ENCODE assay signal across 8 cellular contexts in genomic region chr3:138479355-138479964, GRCh38. TPM values are rescaled to one million over a fixed set of nuclear protein-coding genes. Genes with fewer than 3 reads are reported as not detected.
DNase-seq lines count a peak whose midpoint lies in the region; TF ChIP-seq lines count a peak whose summit lies in the region.

No MANE protein-coding gene starts in this region.

- H3K36me3 ChIP-seq in breast epithelium (no peaks in the 10 kb centered on the region), fibroblast of lung (ENCODE audit: control insufficient read depth, insufficient read depth, low read length) (no peaks in the 10 kb centered on the region)

- DNase-seq in MCF 10A (ENCODE audit: unreplicated experiment) (peak; percentile 62), breast epithelium (ENCODE audit: low spot score in 2 of 2) (no peak), Kasumi-1 (lab: John Stamatoyannopoulos, UW) (peak; percentile 62 to 81), SK-MEL-5 (ENCODE audit: low read depth, low spot score) (peak; percentile 79), fibroblast of lung (ENCODE audit: low read depth in 2 of 2) (peak; percentile 27 to 61), renal cortical epithelial cell (ENCODE audit: low read depth) (peak; percentile 43), putamen (ENCODE audit: low spot score) (no peak), COLO668 (lab: John Stamatoyannopoulos, UW; ENCODE audit: unreplicated experiment) (no peak)

- no peaks in the 10 kb centered on the region for H3K36me3 Mint-ChIP-seq in MCF 10A (ENCODE audit: insufficient read depth, unreplicated experiment)

- no peak overlapping the region for H3K27ac ChIP-seq in breast epithelium
- H3K27ac ChIP-seq in fibroblast of lung (ENCODE audit: insufficient read depth, low read length) = no peak overlapping the region

- no peaks in the 10 kb centered on the region for H3K9me3 Mint-ChIP-seq in MCF 10A (ENCODE audit: unreplicated experiment)

- in situ Hi-C loops in SK-MEL-5 (cut with HindIII; ENCODE audit: low pct_unique_long_range_greater_than_20kb, low sequenced_read_pairs) = no loop called here

- CTCF ChIA-PET in MCF 10A (lab: Yijun Ruan, JAX) = interaction anchor here (0.5 to 2.3 kb wide), 19 partner anchors 8 to 941 kb away, joined by 3 to 19 read pairs (median 4); partner anchors contain the start of gene CEP70

- H3K4me1 ChIP-seq in breast epithelium (no peaks in the 10 kb centered on the region), fibroblast of lung (ENCODE audit: control insufficient read depth, extremely low read depth, insufficient read depth, low read length) (no peaks in the 10 kb centered on the region)

- H3K27me3 Mint-ChIP-seq in MCF 10A (ENCODE audit: insufficient read depth, unreplicated experiment) = no peaks in the 10 kb centered on the region

- no peak overlapping the region for H2AFZ ChIP-seq in fibroblast of lung (ENCODE audit: low read length)

- peak overlapping the region; percentile 57 for H3K27ac Mint-ChIP-seq in MCF 10A (ENCODE audit: low read depth, unreplicated experiment)

- POLR2A ChIA-PET in MCF 10A (lab: Yijun Ruan, JAX) = no interaction called here

- H3K9ac ChIP-seq in fibroblast of lung (ENCODE audit: insufficient read depth, low read length) = no peak overlapping the region

- peaks cover 6% of the 10 kb centered on the region for H3K4me1 Mint-ChIP-seq in MCF 10A (ENCODE audit: insufficient read depth, unreplicated experiment)

- no peak for TF ChIP-seq POLR2A in breast epithelium (IDR thresholded peaks at IDR 0.05)

- H3K4me3 Mint-ChIP-seq in MCF 10A (ENCODE audit: unreplicated experiment) = no peak overlapping the region

- no TSS peak for BruUV-seq in MCF 10A (replicated peaks; lab: Mats Ljungman, UMichigan)

- H3K79me2 ChIP-seq in fibroblast of lung (ENCODE audit: control insufficient read depth, insufficient read depth, low read length) = no peaks in the 10 kb centered on the region

- H3K27me3 ChIP-seq in breast epithelium (no peaks in the 10 kb centered on the region), fibroblast of lung (ENCODE audit: control insufficient read depth, insufficient read depth, low read length) (no peaks in the 10 kb centered on the region)

- TF ChIP-seq CTCF in MCF 10A (IDR thresholded peaks at IDR 0.05; ENCODE audit: unreplicated experiment) (peak; percentile 88), breast epithelium (IDR thresholded peaks at IDR 0.05) (peak in 1 of 3 donors; percentile 22), fibroblast of lung (conservative IDR thresholded peaks at IDR 0.05 in 1 of 2, IDR thresholded peaks at IDR 0.05 in 1 of 2; ENCODE audit: low read depth in 1 of 2, low read length in 2 of 2) (peak; percentile 81 to 96)

- H3K4me3 ChIP-seq in breast epithelium (no peak overlapping the region), fibroblast of lung (replicated peaks in 1 of 4; ENCODE audit: control extremely low read depth in 1 of 4, insufficient read depth in 1 of 4, low read depth in 3 of 4, low read length in 4 of 4) (no peak overlapping the region)

- H4K20me1 ChIP-seq in fibroblast of lung (ENCODE audit: control insufficient read depth, extremely low read depth, insufficient read depth, low read length) = no peaks in the 10 kb centered on the region

- no peak overlapping the region for H3K4me2 ChIP-seq in fibroblast of lung (ENCODE audit: extremely low read depth, insufficient read depth, low read length)

- no peaks in the 10 kb centered on the region for H3K9me3 ChIP-seq in breast epithelium
- H3K9me3 ChIP-seq in fibroblast of lung (ENCODE audit: control insufficient read depth, insufficient read depth, low read depth, low read length) = no peaks in the 10 kb centered on the region

- intact Hi-C loops in MCF 10A (cut with micrococcal nuclease) (loop anchor here (1.0 to 5.0 kb wide), 5 partner anchors 62 to 443 kb away; partner anchors contain the start of gene CEP70), breast epithelium (cut with DNase I; ENCODE audit: low total_unique reads) (loop anchor here (5.0 kb wide), 1 partner anchor 263 kb away; no protein-coding TSS in a partner anchor)

RNA-seq across cellular contexts. Expression of gene ESYT3, which starts 45.0 kb away (rescaled TPM):
- total RNA-seq in MCF 10A (2022) (0.44 and 1.0 TPM in 2 replicates), breast epithelium (1 to 10 TPM in 2 of 3 donors, under 1 TPM in 1; 0.32 to 4.2 (median 2.3) TPM), fibroblast of lung (0.17 and 0.51 TPM in 2 replicates), renal cortical epithelial cell (1.2 and 2.3 TPM in 2 replicates)
- 0.05 TPM in 1 of 2 replicates, not detected in the other for total RNA-seq in SK-MEL-5 (2014; rRNA removed; shearing (Covaris generic))
- 0.20 TPM in 1 of 2 replicates, not detected in the other for polyA plus RNA-seq in SK-MEL-5 (2015; cell fraction: cytosol; rRNA removed)
- 0.28 TPM in 1 of 2 replicates, not detected in the other for polyA plus RNA-seq in SK-MEL-5 (2015; cell fraction: nucleus; rRNA removed)
- polyA plus RNA-seq in fibroblast of lung = 0.11 TPM in 1 of 2 replicates, not detected in the other
- 0.18 TPM in 1 of 2 replicates, not detected in the other for polyA plus RNA-seq in fibroblast of lung (2012)
- not detected in 2 replicates for polyA minus RNA-seq in fibroblast of lung (ENCODE audit: low replicate concordance)

Comparison
In these comparisons a context has a peak if more than half of its experiments do, and no peak if none do; other contexts are left out.
1. DNase-seq: peak in MCF 10A (single experiment), Kasumi-1 (2 of 2), SK-MEL-5 (single experiment), fibroblast of lung (2 of 2) and renal cortical epithelial cell (single experiment); none in breast epithelium (0 of 2), putamen (single experiment) and COLO668 (single experiment).